ENCODE assay signal across 8 cellular contexts in genomic region chr7:47819054-47819920, GRCh38.
DNase-seq lines count a peak whose midpoint lies in the region; ATAC-seq and TF ChIP-seq lines count a peak whose summit lies in the region.

No MANE protein-coding gene starts in this region.

- DNase-seq in NCI-H1436 (lab: John Stamatoyannopoulos, UW) (peak; percentile 9), NCI-H1436 treated with DMSO at 0.1 percent for 48 hours (lab: John Stamatoyannopoulos, UW) (no peak), HPDE6-E6E7 (ENCODE audit: extremely low spot score) (peak; percentile 60), OCI-M1 (lab: John Stamatoyannopoulos, UW) (peak; percentile 60), heart left ventricle (peak in 4 of 5 donors; percentile 59 to 74 (median 68)), putamen (ENCODE audit: low spot score) (peak; percentile 51)
- peak; percentile 9 for DNase-seq in activated naive CD8-positive, alpha-beta T cell treated with anti-CD3 and anti-CD28 coated beads, Interleukin-2, amount 50 U/mL, for 16 hours (ENCODE audit: low read depth, low spot score)

- intact Hi-C loops in heart left ventricle (cut with DNase I), result loop anchor here (1.0 to 10.0 kb wide), 9 partner anchors 234 to 553 kb away; partner anchors contain the start of gene TNS3 (in 3 of the 10)

- no peak overlapping the region for H3K4me3 ChIP-seq in heart left ventricle

- no peaks in the 10 kb centered on the region for H3K9me3 ChIP-seq in heart left ventricle

- no peak overlapping the region for H3K27ac ChIP-seq in heart left ventricle

- no peak for TF ChIP-seq POLR2A in heart left ventricle (IDR thresholded peaks at IDR 0.05)

- WGBS in heart left ventricle, 4 donors, result 65 to 71% (median 69%) methylated on average over 6 of the region's 6 CpGs

- H3K36me3 ChIP-seq in heart left ventricle, result peaks cover 0 to 6% (median 0%) of the 10 kb centered on the region in 9 donors

- TF ChIP-seq CTCF in heart left ventricle (IDR thresholded peaks at IDR 0.05), result peak; percentile 84 to 100 (median 92)

- ATAC-seq in heart left ventricle (peak in 3 of 4 donors; percentile 61 to 78 (median 63)), HG03045 (IDR thresholded peaks at IDR 0.05; ENCODE audit: unreplicated experiment) (no peak)

- peaks cover 0 to 18% (median 6%) of the 10 kb centered on the region in 12 donors for H3K4me1 ChIP-seq in heart left ventricle

- H3K27me3 ChIP-seq in heart left ventricle, result no peaks in the 10 kb centered on the region
